In genomic region chr2:233854241-233854981, GRCh38 we compare ENCODE assay signal across 8 cellular contexts. TPM values are rescaled to one million over a fixed set of nuclear protein-coding genes. Genes with fewer than 3 reads are reported as not detected.
A peak's percentile ranks its signal among the peaks of the same experiment; 100 is the strongest.
DNase-seq lines count a peak whose midpoint lies in the region; ATAC-seq and TF ChIP-seq lines count a peak whose summit lies in the region.

TSS of gene HJURP (minus strand) at chr2:233854535. CDS start at chr2:233854500, 35 bp downstream.

- TF ChIP-seq POLR2A in GM18505 (IDR thresholded peaks at IDR 0.05; ENCODE audit: borderline replicate concordance, extremely low read depth, insufficient read depth, insufficient read length), result peak; percentile 84

- H3K27ac ChIP-seq in right cardiac atrium (ENCODE audit: low read length), result no peak within 1 kb of the TSS
- H3K27ac ChIP-seq in rectal smooth muscle tissue (ENCODE audit: low read depth, low read length), result no peak within 1 kb of the TSS

- no peaks in the 10 kb centered on the region for H3K9me3 ChIP-seq in right cardiac atrium (ENCODE audit: control insufficient read depth, low read length)

- peak; percentile 95 for ATAC-seq in GM18505 (IDR thresholded peaks at IDR 0.05; ENCODE audit: unreplicated experiment)
- ATAC-seq in HG02970 (IDR thresholded peaks at IDR 0.05; ENCODE audit: low FRiP score, unreplicated experiment), result peak; percentile 95
- ATAC-seq in right cardiac atrium, result peak; percentile 99 to 100

- H3K4me3 ChIP-seq in right cardiac atrium (ENCODE audit: low read length), result peak within 1 kb of the TSS; percentile 63
- peak within 1 kb of the TSS; percentile 87 for H3K4me3 ChIP-seq in rectal smooth muscle tissue (ENCODE audit: low read length)

- intact Hi-C loops in right cardiac atrium (cut with DNase I), result no loop called here

- no peaks in the 10 kb centered on the region for H3K36me3 ChIP-seq in rectal smooth muscle tissue (ENCODE audit: control insufficient read depth, insufficient read depth, low read length)

- WGBS in right cardiac atrium, result under 1% methylated on average over 60 of the region's 60 CpGs

- peak; percentile 76 for DNase-seq in NCI-H187 treated with DMSO at 0.1 percent for 48 hours (lab: John Stamatoyannopoulos, UW)
- DNase-seq in T-helper 2 cell, result peak; percentile 69 to 97 (median 80)
- DNase-seq in anterior cingulate cortex (lab: John Stamatoyannopoulos, UW), result peak; percentile 32 to 95 (median 89)
- DNase-seq in right cardiac atrium, result peak; percentile 91 to 95 (median 95)
- no peak for DNase-seq in cortex of kidney (lab: John Stamatoyannopoulos, UW)

- peak within 1 kb of the TSS; percentile 6 for H3K9ac ChIP-seq in rectal smooth muscle tissue (ENCODE audit: low read length)

- H3K4me1 ChIP-seq in right cardiac atrium (ENCODE audit: control insufficient read depth, insufficient read depth, low read length) (no peaks in the 10 kb centered on the region), rectal smooth muscle tissue (ENCODE audit: control insufficient read depth, insufficient read depth, low read length) (no peaks in the 10 kb centered on the region)

- no peaks in the 10 kb centered on the region for H3K27me3 ChIP-seq in right cardiac atrium (ENCODE audit: control insufficient read depth, insufficient read depth)
- no peaks in the 10 kb centered on the region for H3K27me3 ChIP-seq in rectal smooth muscle tissue (ENCODE audit: control insufficient read depth, insufficient read depth, low read length)

RNA-seq across cellular contexts. Expression of gene HJURP, which starts in this region (rescaled TPM):
- under 1 TPM in 2 of 4 donors, not detected in 2; 0.77 to 0.94 TPM for total RNA-seq in right cardiac atrium
- 0.09 TPM for polyA plus RNA-seq in right cardiac atrium

Comparison
In these comparisons a context has a peak if more than half of its experiments do, and no peak if none do; other contexts are left out.
1. Peak in DNase-seq, ATAC-seq and H3K4me3 ChIP-seq in right cardiac atrium; RNA of the gene not detected or under 1 TPM.